In genomic region chr13:43879323-43880181, GRCh38 we compare ENCODE assay signal across 8 cellular contexts. TPM values are rescaled to one million over a fixed set of nuclear protein-coding genes. Genes with fewer than 3 reads are reported as not detected.
DNase-seq lines count a peak whose midpoint lies in the region; ATAC-seq and TF ChIP-seq lines count a peak whose summit lies in the region.

Gene CCDC122 (minus strand): TSS chr13:43879740. CDS start chr13:43869376, 10,364 bp downstream.
Gene LACC1 (plus strand): TSS chr13:43879904. CDS start chr13:43880986, 1,082 bp downstream.

- intact Hi-C loops in activated naive CD4-positive, alpha-beta T cell treated with anti-CD3 and anti-CD28 coated beads for 36 hours (cut with micrococcal nuclease): loop anchor here (1.0 to 10.0 kb wide), 5 partner anchors 263 to 887 kb away; partner anchors contain the start of genes EPSTI1 and TSC22D1

- CTCF ChIA-PET in activated naive CD4-positive, alpha-beta T cell treated with anti-CD3 and anti-CD28 coated beads for 36 hours (lab: Charles Lee): interaction anchor here (0.6 to 1.4 kb wide), 3 partner anchors 63 to 1452 kb away, joined by 3 read pairs; no protein-coding TSS in a partner anchor

- peak within 1 kb of the TSS; percentile 89 for H3K27ac ChIP-seq in SJCRH30
- H3K27ac ChIP-seq in gastroesophageal sphincter: peak within 1 kb of the TSS; percentile 89 to 99 (median 98)
- peak within 1 kb of the TSS; percentile 99 for H3K27ac ChIP-seq in suprapubic skin

- H3K4me1 ChIP-seq in SJCRH30 (no peaks in the 10 kb centered on the region), gastroesophageal sphincter (peaks cover 0 to 23% (median 0%) of the 10 kb centered on the region in 3 donors), suprapubic skin (peaks cover 34% of the 10 kb centered on the region)

- H3K4me3 Mint-ChIP-seq in activated naive CD4-positive, alpha-beta T cell treated with anti-CD3 and anti-CD28 coated beads for 36 hours: peak within 1 kb of the TSS; percentile 88

- peaks cover 23% of the 10 kb centered on the region for H3K4me1 Mint-ChIP-seq in activated naive CD4-positive, alpha-beta T cell treated with anti-CD3 and anti-CD28 coated beads for 36 hours (ENCODE audit: low read depth)

- no peak for TF ChIP-seq EP300 in gastroesophageal sphincter (IDR thresholded peaks at IDR 0.05)
- TF ChIP-seq EP300 in suprapubic skin (IDR thresholded peaks at IDR 0.05): no peak

- TF ChIP-seq CTCF in gastroesophageal sphincter (IDR thresholded peaks at IDR 0.05): peak in 1 of 4 experiments; percentile 3
- TF ChIP-seq CTCF in suprapubic skin (IDR thresholded peaks at IDR 0.05): no peak

- TF ChIP-seq POLR2A in gastroesophageal sphincter (IDR thresholded peaks at IDR 0.05) (peak; percentile 80 to 86), suprapubic skin (IDR thresholded peaks at IDR 0.05) (peak; percentile 82 to 86)

- peak; percentile 70 for ATAC-seq in GM19351 (IDR thresholded peaks at IDR 0.05; ENCODE audit: unreplicated experiment)
- peak; percentile 66 for ATAC-seq in HG03469 (IDR thresholded peaks at IDR 0.05; ENCODE audit: unreplicated experiment)
- peak; percentile 94 for ATAC-seq in gastroesophageal sphincter

- peaks cover 4% of the 10 kb centered on the region for H3K36me3 Mint-ChIP-seq in activated naive CD4-positive, alpha-beta T cell treated with anti-CD3 and anti-CD28 coated beads for 36 hours (ENCODE audit: low read depth)

- H3K36me3 ChIP-seq in SJCRH30 (no peaks in the 10 kb centered on the region), gastroesophageal sphincter (no peaks in the 10 kb centered on the region), suprapubic skin (no peaks in the 10 kb centered on the region)

- DNase-seq in COR-L47 (lab: John Stamatoyannopoulos, UW) (peak; percentile 64), SJCRH30 (peak; percentile 54 to 59), nucleus accumbens (lab: John Stamatoyannopoulos, UW) (peak in 52 of 56 donors; percentile 11 to 89 (median 71)), suprapubic skin (ENCODE audit: low spot score in 2 of 2) (peak; percentile 91)
- peak; percentile 86 for DNase-seq in activated naive CD4-positive, alpha-beta T cell treated with anti-CD3 and anti-CD28 coated beads for 36 hours

- WGBS in gastroesophageal sphincter (ENCODE audit: low coverage in 1 of 2), 2 donors: 0 to 10% methylated on average over 6 to 8 of the region's 96 CpGs
- WGBS in suprapubic skin: 1% methylated on average over 56 of the region's 96 CpGs

- peaks cover 12% of the 10 kb centered on the region for H3K27me3 Mint-ChIP-seq in activated naive CD4-positive, alpha-beta T cell treated with anti-CD3 and anti-CD28 coated beads for 36 hours (ENCODE audit: low read depth)

- H3K9me3 Mint-ChIP-seq in activated naive CD4-positive, alpha-beta T cell treated with anti-CD3 and anti-CD28 coated beads for 36 hours: no peaks in the 10 kb centered on the region

- H3K9me3 ChIP-seq in SJCRH30 (replicated peaks) (no peaks in the 10 kb centered on the region), gastroesophageal sphincter (no peaks in the 10 kb centered on the region), suprapubic skin (no peaks in the 10 kb centered on the region)

- peak within 1 kb of the TSS; percentile 83 for H3K27ac Mint-ChIP-seq in activated naive CD4-positive, alpha-beta T cell treated with anti-CD3 and anti-CD28 coated beads for 36 hours

- H3K27me3 ChIP-seq in SJCRH30 (no peaks in the 10 kb centered on the region), gastroesophageal sphincter (no peaks in the 10 kb centered on the region), suprapubic skin (no peaks in the 10 kb centered on the region)

- H3K4me3 ChIP-seq in SJCRH30: peak within 1 kb of the TSS; percentile 85
- peak within 1 kb of the TSS; percentile 70 to 90 for H3K4me3 ChIP-seq in gastroesophageal sphincter
- peak within 1 kb of the TSS; percentile 94 for H3K4me3 ChIP-seq in suprapubic skin

RNA-seq across cellular contexts. Expression of gene CCDC122, which starts in this region (rescaled TPM):
- 2.5 and 2.6 TPM in 2 replicates for total RNA-seq in SJCRH30 (2014; rRNA removed; shearing (Covaris generic))
- 1 to 10 TPM; 2.1 to 2.2 TPM for total RNA-seq in activated naive CD4-positive, alpha-beta T cell treated with anti-CD3 and anti-CD28 coated beads for 36 hours
- total RNA-seq in gastroesophageal sphincter (1 to 10 TPM; 3.6 to 5.3 (median 4.0) TPM), suprapubic skin (1 to 10 TPM; 2.0 to 6.0 (median 3.6) TPM)

RNA-seq across cellular contexts. Expression of gene LACC1, which starts in this region (rescaled TPM):
- total RNA-seq in SJCRH30 (2014; rRNA removed; shearing (Covaris generic)): 0.63 and 0.73 TPM in 2 replicates
- total RNA-seq in activated naive CD4-positive, alpha-beta T cell treated with anti-CD3 and anti-CD28 coated beads for 36 hours: 1 to 10 TPM; 2.3 to 3.1 TPM
- total RNA-seq in gastroesophageal sphincter (10 to 100 TPM in 1 of 4 donors, 1 to 10 TPM in 3; 3.8 to 12.3 (median 6.6) TPM), suprapubic skin (10 to 100 TPM in 1 of 4 donors, 1 to 10 TPM in 3; 4.7 to 10.1 (median 7.2) TPM)

Comparison
In these comparisons a context has a peak if more than half of its experiments do, and no peak if none do; other contexts are left out.
1. Peak in every context shown above with its lines: DNase-seq, ATAC-seq, H3K4me3 ChIP-seq and H3K27ac ChIP-seq.